19 cellular contexts compared by ENCODE assay signal in genomic region chr11:116373545-116373944, GRCh38.
A peak's percentile ranks its signal among the peaks of the same experiment; 100 is the strongest.
DNase-seq lines count a peak whose midpoint lies in the region; ATAC-seq and TF ChIP-seq lines count a peak whose summit lies in the region.
"Had no signal": no experiment of that assay in that cellular context is flagged by ENCODE, and none has a peak within 500 bp of the region (broad histone marks: within the 10 kb centered on the region; RNA-seq: fewer than 3 reads in every experiment).

No MANE protein-coding gene starts in this region.

- H3K27ac ChIP-seq in IMR-90 (ENCODE audit: insufficient read depth, low read length): no peak overlapping the region
- H3K27ac ChIP-seq: A549, BLaER1, SK-N-MC had no signal

- no peaks in the 10 kb centered on the region for H3K36me3 Mint-ChIP-seq in glutamatergic neuron (ENCODE audit: unreplicated experiment)
- H3K36me3 Mint-ChIP-seq: CD8-positive, alpha-beta T cell; IgD-negative memory B cell had no signal

- dilution Hi-C loops in IMR-90 (cut with HindIII; ENCODE audit: low sequenced_read_pairs, unreplicated experiment): no loop called here

- H3K14ac ChIP-seq in IMR-90 (replicated peaks; ENCODE audit: low read depth, low read length): no peak overlapping the region

- H3K9me3 ChIP-seq in IMR-90 (ENCODE audit: control insufficient read depth, insufficient read depth, low read length): no peaks in the 10 kb centered on the region
- H3K9me3 ChIP-seq: A549, BLaER1, MG63 had no signal

- H4K5ac ChIP-seq in IMR-90 (ENCODE audit: low read depth, low read length): no peak overlapping the region

- no peak overlapping the region for H3K9ac ChIP-seq in IMR-90 (ENCODE audit: low read depth, low read length)
- H3K9ac ChIP-seq: BLaER1 had no signal

- 66% methylated on average over 2 of the region's 5 CpGs; no CpG with 5 or more reads in 1 of the 2 experiments for WGBS in IMR-90 (ENCODE audit: extremely low coverage in 2 of 2, insufficient read length in 1 of 2), 2 experiments

- no peak overlapping the region for H2BK5ac ChIP-seq in IMR-90 (ENCODE audit: low read depth, low read length, poor library complexity, severe bottlenecking)

- no peak overlapping the region for H2BK20ac ChIP-seq in IMR-90 (ENCODE audit: low read depth, low read length)

- H2AK9ac ChIP-seq in IMR-90 (replicated peaks; ENCODE audit: low read depth, low read length, poor library complexity): peak overlapping the region; percentile 25

- intact Hi-C loops in IMR-90 (cut with micrococcal nuclease) (no loop called here), posterior cingulate gyrus (cut with DNase I) (no loop called here)

- no peaks in the 10 kb centered on the region for H3K9me1 ChIP-seq in IMR-90 (ENCODE audit: insufficient read depth, low read length)

- H3K18ac ChIP-seq in IMR-90 (ENCODE audit: low read depth, low read length): no peak overlapping the region

- H4K8ac ChIP-seq in IMR-90 (ENCODE audit: low read depth in 2 of 2, low read length in 2 of 2): no peak overlapping the region

- H3K36me3 ChIP-seq in IMR-90 (ENCODE audit: control insufficient read depth, insufficient read depth, low read length): no peaks in the 10 kb centered on the region
- H3K36me3 ChIP-seq: BLaER1, MG63 had no signal

- no peak overlapping the region for H3K4ac ChIP-seq in IMR-90 (ENCODE audit: low read depth, low read length)

- no peaks in the 10 kb centered on the region for H3K4me1 ChIP-seq in IMR-90 (ENCODE audit: control insufficient read depth, insufficient read depth, low read length)
- H3K4me1 ChIP-seq: A549 had no signal

- in situ Hi-C loops in IMR-90 (cut with MboI; ENCODE audit: low sequenced_read_pairs): no loop called here
- in situ Hi-C loops in astrocyte of the spinal cord (cut with HindIII; ENCODE audit: low sequenced_read_pairs): no loop called here

- H4K91ac ChIP-seq in IMR-90 (ENCODE audit: insufficient read depth, low read depth, low read length): no peak overlapping the region

- H3K4me3 Mint-ChIP-seq in glutamatergic neuron (ENCODE audit: unreplicated experiment): peak overlapping the region; percentile 32
- H3K4me3 Mint-ChIP-seq: CD8-positive, alpha-beta T cell; IgD-negative memory B cell had no signal

- H3K4me2 ChIP-seq in IMR-90 (ENCODE audit: low read depth, low read length): no peak overlapping the region
- H3K4me2 ChIP-seq: A549, BLaER1 had no signal

- no peaks in the 10 kb centered on the region for H3K79me1 ChIP-seq in IMR-90 (ENCODE audit: low read depth in 1 of 2, low read length in 2 of 2)

- BruUV-seq in IMR-90 (replicated peaks; lab: Mats Ljungman, UMichigan): no TSS peak

- no peak overlapping the region for H2BK15ac ChIP-seq in IMR-90 (ENCODE audit: low read depth, low read length)

- no peak for TF ChIP-seq CTCF in IMR-90 (conservative IDR thresholded peaks at IDR 0.05; ENCODE audit: low read depth, low read length)
- no peak for TF ChIP-seq CTCF in astrocyte of the spinal cord (IDR thresholded peaks at IDR 0.05; ENCODE audit: low read depth, low read length)
- TF ChIP-seq CTCF in glutamatergic neuron (IDR thresholded peaks at IDR 0.05; ENCODE audit: partially characterized antibody, unreplicated experiment): no peak

- peak overlapping the region; percentile 74 for H3K27ac Mint-ChIP-seq in glutamatergic neuron (ENCODE audit: unreplicated experiment)
- H3K27ac Mint-ChIP-seq: CD8-positive, alpha-beta T cell; IgD-negative memory B cell had no signal

- no peak for ATAC-seq in IMR-90 (ENCODE audit: low read depth)
- no peak for ATAC-seq in HG03571 (IDR thresholded peaks at IDR 0.05; ENCODE audit: unreplicated experiment)
- ATAC-seq: A549; CD8-positive, alpha-beta T cell had no signal

- no peak overlapping the region for H3K23ac ChIP-seq in IMR-90 (ENCODE audit: low read depth, low read length)

- H2AK5ac ChIP-seq in IMR-90 (ENCODE audit: low read depth, low read length): no peak overlapping the region

- H3K27me3 Mint-ChIP-seq in glutamatergic neuron (ENCODE audit: unreplicated experiment): peaks cover 9% of the 10 kb centered on the region

- H4K20me1 ChIP-seq in IMR-90 (ENCODE audit: insufficient read depth, low read length): no peaks in the 10 kb centered on the region
- H4K20me1 ChIP-seq: BLaER1 had no signal

- H3K9me3 Mint-ChIP-seq in glutamatergic neuron (ENCODE audit: unreplicated experiment): peaks cover 4% of the 10 kb centered on the region

- no peaks in the 10 kb centered on the region for H3K27me3 ChIP-seq in IMR-90 (ENCODE audit: control insufficient read depth, insufficient read depth, low read length)
- H3K27me3 ChIP-seq: BLaER1, MG63 had no signal

- peaks cover 11% of the 10 kb centered on the region for H3K4me1 Mint-ChIP-seq in glutamatergic neuron (ENCODE audit: low read depth, unreplicated experiment)

- DNase-seq in IMR-90 (no peak), astrocyte of the spinal cord (ENCODE audit: low read depth, low spot score) (peak; percentile 6), glutamatergic neuron (no peak), posterior cingulate gyrus (peak in 6 of 10 donors; percentile 27 to 91 (median 53)), NCI-H187 treated with DMSO at 0.1 percent for 48 hours (lab: John Stamatoyannopoulos, UW) (no peak)
- no peak for DNase-seq in stimulated activated CD8-positive, alpha-beta memory T cell treated with anti-CD3 and anti-CD28 coated beads, Interleukin-4, amount 100 ng/mL, for 48 hours
- DNase-seq: CD8-positive, alpha-beta T cell; DND-41; Karpas-422; MG63; NCI-H1048; NCI-H2029; NCI-H446 treated with DMSO at 0.1 percent for 48 hours; Right ventricle myocardium superior had no signal

- no peak for TF ChIP-seq POLR2A in IMR-90 (IDR thresholded peaks at IDR 0.05; ENCODE audit: low read depth, low read length)

- no peak for TF ChIP-seq RAD21 in IMR-90 (IDR thresholded peaks at IDR 0.05; ENCODE audit: low read length)

- H3K4me3 ChIP-seq in IMR-90 (ENCODE audit: insufficient read depth, low read depth, low read length) (no peak overlapping the region), astrocyte of the spinal cord (ENCODE audit: low read depth, low read length) (no peak overlapping the region)
- H3K4me3 ChIP-seq: A549, BLaER1, MG63, SK-N-MC had no signal

- POLR2A ChIA-PET in IMR-90 (lab: Charles Lee; ENCODE audit: unreplicated experiment): no interaction called here

- H3K56ac ChIP-seq in IMR-90 (ENCODE audit: extremely low read depth, insufficient read depth, low read length): no peak overlapping the region

- CTCF ChIA-PET in IMR-90 (lab: Yijun Ruan, JAX): no interaction called here

- no peak overlapping the region for H2BK120ac ChIP-seq in IMR-90 (ENCODE audit: low read depth, low read length)

- H2AFZ ChIP-seq in IMR-90 (replicated peaks; ENCODE audit: low read length, poor library complexity): no peak overlapping the region

TF ChIP-seq in IMR-90, 13 proteins besides CTCF, POLR2A, EP300 and RAD21:
- no peak for TF ChIP-seq RFX5 (IDR thresholded peaks at IDR 0.05; ENCODE audit: low read depth, low read length)
- TF ChIP-seq NFE2L2 (IDR thresholded peaks at IDR 0.05; ENCODE audit: low read depth, low read length): no peak
- TF ChIP-seq MAZ (IDR thresholded peaks at IDR 0.05; ENCODE audit: borderline replicate concordance, low read depth, low read length): no peak
- no peak for TF ChIP-seq RCOR1 (IDR thresholded peaks at IDR 0.05; ENCODE audit: insufficient replicate concordance, low read length)
- no peak for TF ChIP-seq CEBPB (IDR thresholded peaks at IDR 0.05; ENCODE audit: low read depth, low read length)
- no peak for TF ChIP-seq SMC3 (IDR thresholded peaks at IDR 0.05; ENCODE audit: low read depth, low read length)
- no peak for TF ChIP-seq MXI1 (IDR thresholded peaks at IDR 0.05; ENCODE audit: borderline replicate concordance, low read depth, low read length)
- TF ChIP-seq CHD1 (IDR thresholded peaks at IDR 0.05; ENCODE audit: low read depth, low read length): no peak
- TF ChIP-seq FOS (IDR thresholded peaks at IDR 0.05; ENCODE audit: low read depth, low read length): no peak
- TF ChIP-seq BHLHE40 (IDR thresholded peaks at IDR 0.05; ENCODE audit: low read depth, low read length): no peak
- no peak for TF ChIP-seq ELK1 (IDR thresholded peaks at IDR 0.05; ENCODE audit: borderline replicate concordance, low read depth, low read length)
- no peak for TF ChIP-seq MAFK (IDR thresholded peaks at IDR 0.05; ENCODE audit: low read depth, low read length)
- TF ChIP-seq USF2 (IDR thresholded peaks at IDR 0.05; ENCODE audit: low read depth, low read length): no peak

Comparison
In these comparisons a context has a peak if more than half of its experiments do, and no peak if none do; other contexts are left out.
1. DNase-seq: peak in astrocyte of the spinal cord (single experiment) and posterior cingulate gyrus (6 of 10); none in IMR-90 (single experiment), glutamatergic neuron (single experiment), NCI-H187 treated with DMSO at 0.1 percent for 48 hours (single experiment) and stimulated activated CD8-positive, alpha-beta memory T cell treated with anti-CD3 and anti-CD28 coated beads, Interleukin-4, amount 100 ng/mL, for 48 hours (single experiment).